ENCODE assay signal across 8 cellular contexts in the genomic region with DNA sequence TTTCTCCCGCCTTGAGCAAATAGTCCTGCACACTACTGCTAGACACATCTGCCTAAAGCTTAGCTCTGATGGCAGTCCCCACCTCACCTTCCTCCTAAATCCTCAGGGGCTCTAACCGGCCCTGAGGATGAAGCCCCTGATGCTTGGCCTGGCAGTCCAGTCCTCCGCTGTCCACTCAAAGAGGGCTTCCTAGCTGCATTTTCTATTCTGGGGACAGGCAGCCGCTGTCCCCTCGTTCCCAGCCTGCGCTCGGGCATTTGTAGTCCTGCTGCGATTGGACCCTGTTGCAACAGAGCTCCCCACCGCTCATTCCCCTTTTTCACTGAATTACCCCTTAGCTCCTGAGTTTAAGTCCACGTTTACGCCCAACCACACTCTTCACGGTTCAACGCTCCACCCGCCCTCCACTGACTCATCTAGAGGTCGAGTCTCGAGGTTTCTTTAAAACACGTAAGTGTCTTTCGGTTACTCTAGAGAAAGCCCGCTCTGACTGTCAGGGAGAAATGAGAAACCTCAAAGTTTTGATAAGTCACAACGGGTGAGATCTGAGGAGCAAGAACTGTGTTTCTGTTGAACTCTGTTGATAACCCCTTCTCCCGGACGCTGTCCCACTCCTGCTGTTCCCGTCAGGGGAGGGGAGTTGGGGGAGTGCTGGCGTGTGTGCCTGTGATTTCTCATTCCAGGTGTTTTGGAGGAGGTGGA. TPM values are rescaled to one million over a fixed set of nuclear protein-coding genes. Genes with fewer than 3 reads are reported as not detected.
DNase-seq lines count a peak whose midpoint lies in the region; ATAC-seq, FAIRE-seq and TF ChIP-seq lines count a peak whose summit lies in the region.

No MANE protein-coding gene starts in this region.

- H3K9me3 Mint-ChIP-seq in brain (peaks cover 0 to 4% (median 0%) of the 10 kb centered on the region in 5 experiments), nephron (no peaks in the 10 kb centered on the region)

- peaks cover 50% of the 10 kb centered on the region for H3K4me1 Mint-ChIP-seq in brain
- H3K4me1 Mint-ChIP-seq in nephron = peaks cover 54% of the 10 kb centered on the region

- H3K27ac Mint-ChIP-seq in brain (peak overlapping the region in 3 of 5 experiments; percentile 62 to 91 (median 87)), nephron (peak overlapping the region; percentile 74 to 98 (median 89))

- H3K36me3 Mint-ChIP-seq in brain (no peaks in the 10 kb centered on the region), nephron (ENCODE audit: low read depth) (no peaks in the 10 kb centered on the region)

- FAIRE-seq in HTR-8/SVneo (lab: Jason Lieb, UNC) = no peak

- peak in 1 of 2 experiments; percentile 12 for TF ChIP-seq CTCF in brain (conservative IDR thresholded peaks at IDR 0.05)
- no peak for TF ChIP-seq CTCF in nephron (IDR thresholded peaks at IDR 0.05; ENCODE audit: unreplicated experiment in 3 of 3)

- H3K27me3 Mint-ChIP-seq in brain = peaks cover 24% of the 10 kb centered on the region
- H3K27me3 Mint-ChIP-seq in nephron (ENCODE audit: low read depth) = peaks cover 26% of the 10 kb centered on the region

- H3K4me3 Mint-ChIP-seq in brain (peak overlapping the region in 2 of 5 experiments; percentile 0 to 12), nephron (peak overlapping the region; percentile 10 to 34 (median 34))

- ATAC-seq in HG03196 (IDR thresholded peaks at IDR 0.05; ENCODE audit: unreplicated experiment) = peak; percentile 50

- peak; percentile 68 for DNase-seq in NK-92 treated with Interleukin-12 subunit alpha and Interleukin-12 subunit beta, amount 100 ng/mL, for 24 hours (lab: John Stamatoyannopoulos, UW)
- DNase-seq in NK-92 (lab: John Stamatoyannopoulos, UW; ENCODE audit: unreplicated experiment) (no peak), T-helper 22 cell (ENCODE audit: low read depth) (peak; percentile 71), ureter (ENCODE audit: low spot score) (peak; percentile 64), HTR-8/SVneo (ENCODE audit: insufficient read length, low spot score) (no peak)

RNA-seq across cellular contexts. Expression of a gene that starts 4.5 kb away (rescaled TPM):
- polyA plus RNA-seq in brain (ENCODE audit: insufficient read depth, low read depth, low replicate concordance) = not detected
- total RNA-seq in ureter = 0.57 TPM

RNA-seq across cellular contexts. Expression of a gene that starts 59.3 kb away (rescaled TPM):
- not detected for polyA plus RNA-seq in brain (ENCODE audit: insufficient read depth, low read depth, low replicate concordance)
- 53.1 TPM for total RNA-seq in ureter

Comparison
In these comparisons a context has a peak if more than half of its experiments do, and no peak if none do; other contexts are left out.
1. DNase-seq: peak in NK-92 treated with Interleukin-12 subunit alpha and Interleukin-12 subunit beta, amount 100 ng/mL, for 24 hours (single experiment), T-helper 22 cell (single experiment) and ureter (single experiment); none in NK-92 (single experiment) and HTR-8/SVneo (single experiment).